1 cellular context compared by ENCODE assay signal in genomic region chr4:140395668-140396067, GRCh38.
TF ChIP-seq lines count a peak whose summit lies in the region.

No MANE protein-coding gene starts in this region.

TF ChIP-seq in GM23338, 12 proteins besides CTCF, POLR2A, EP300 and RAD21 (continued from another document):
- TF ChIP-seq ZNF462 (CRISPR knock-in tag; IDR thresholded peaks at IDR 0.05) (no peak), ZNF114 (CRISPR knock-in tag; IDR thresholded peaks at IDR 0.05) (no peak), NANOG (IDR thresholded peaks at IDR 0.05; ENCODE audit: borderline replicate concordance) (no peak), EZH2 (IDR thresholded peaks at IDR 0.05; ENCODE audit: low read depth, unreplicated experiment) (no peak), CREB1 (CRISPR knock-in tag; IDR thresholded peaks at IDR 0.05; ENCODE audit: low read depth) (no peak), REST (IDR thresholded peaks at IDR 0.05; ENCODE audit: unreplicated experiment) (no peak), ZNF331 (CRISPR knock-in tag; IDR thresholded peaks at IDR 0.05; ENCODE audit: low read depth) (no peak), STAT1 (IDR thresholded peaks at IDR 0.05; ENCODE audit: unreplicated experiment) (no peak)
